In the genomic region with DNA sequence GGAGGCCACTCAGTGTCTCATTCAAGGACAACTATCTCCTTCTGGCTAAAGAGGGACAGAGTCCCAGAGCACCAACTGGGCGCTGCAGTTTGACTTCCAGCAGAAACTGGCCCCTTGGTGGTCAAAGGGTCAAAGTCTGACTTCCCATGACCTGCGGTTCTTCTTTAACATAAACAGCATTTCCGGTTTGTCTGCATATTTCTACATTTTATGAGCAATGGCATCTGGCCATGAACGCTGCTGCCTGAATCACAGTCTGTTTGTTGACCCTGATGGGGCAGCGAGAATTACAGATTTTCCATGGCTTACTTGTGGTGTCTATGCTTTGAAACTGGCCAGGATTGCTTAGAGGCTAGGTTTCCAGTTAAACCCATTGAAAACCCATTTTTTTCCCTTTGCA, we compare ENCODE assay signal across 10 cellular contexts. TPM values are rescaled to one million over a fixed set of nuclear protein-coding genes. Genes with fewer than 3 reads are reported as not detected.
DNase-seq lines count a peak whose midpoint lies in the region; TF ChIP-seq lines count a peak whose summit lies in the region.
"Had no signal": no experiment of that assay in that cellular context is flagged by ENCODE, and none has a peak within 500 bp of the region (broad histone marks: within the 10 kb centered on the region; RNA-seq: fewer than 3 reads in every experiment).

No MANE protein-coding gene starts in this region.

- H3K9me3 ChIP-seq in OCI-LY7 (ENCODE audit: low read length), result no peaks in the 10 kb centered on the region

- TF ChIP-seq CTCF in osteocyte (IDR thresholded peaks at IDR 0.05) (no peak), OCI-LY7 (conservative IDR thresholded peaks at IDR 0.05; ENCODE audit: low read length) (no peak)

- H3K4me1 ChIP-seq in OCI-LY7 (ENCODE audit: insufficient read depth, low read length, poor library complexity, severe bottlenecking), result peaks cover 37% of the 10 kb centered on the region

- CTCF ChIA-PET in activated CD4-positive, alpha-beta T cell treated with anti-CD3 and anti-CD28 coated beads, Interleukin-2, amount 10 ng/mL, durations not matched to agents 7 days and 5 days (lab: Charles Lee), result interaction anchor here (2.3 kb wide), 1 partner anchor 11 kb away, joined by 7 read pairs; no protein-coding TSS in a partner anchor
- CTCF ChIA-PET in OCI-LY7 (lab: Charles Lee; ENCODE audit: unreplicated experiment), result no interaction called here

- H2AFZ ChIP-seq in OCI-LY7 (ENCODE audit: low read length), result no peak overlapping the region

- no peaks in the 10 kb centered on the region for H3K79me2 ChIP-seq in OCI-LY7 (ENCODE audit: insufficient read depth, low read depth, low read length)

- H3K4me2 ChIP-seq in OCI-LY7 (ENCODE audit: low read length), result no peak overlapping the region

- no peaks in the 10 kb centered on the region for H3K36me3 ChIP-seq in OCI-LY7 (ENCODE audit: insufficient read depth, low read length)
- no peaks in the 10 kb centered on the region for H3K36me3 ChIP-seq in H7 (replicated peaks; ENCODE audit: control insufficient read depth, insufficient read depth, low read length)

- H3K36me3 Mint-ChIP-seq in osteocyte (ENCODE audit: unreplicated experiment), result no peaks in the 10 kb centered on the region
- peaks cover 7% of the 10 kb centered on the region for H3K36me3 Mint-ChIP-seq in activated CD4-positive, alpha-beta T cell treated with anti-CD3 and anti-CD28 coated beads, Interleukin-2, amount 10 ng/mL, durations not matched to agents 7 days and 5 days (ENCODE audit: low read depth)

- H3K27me3 ChIP-seq in H7 (ENCODE audit: control insufficient read depth, insufficient read depth, low read length), result no peaks in the 10 kb centered on the region; the same call in 1 of the 2 replicates

- no peaks in the 10 kb centered on the region for H3K27me3 Mint-ChIP-seq in osteocyte (ENCODE audit: unreplicated experiment)
- peaks cover 11% of the 10 kb centered on the region for H3K27me3 Mint-ChIP-seq in activated CD4-positive, alpha-beta T cell treated with anti-CD3 and anti-CD28 coated beads, Interleukin-2, amount 10 ng/mL, durations not matched to agents 7 days and 5 days

- H3K9me2 ChIP-seq in OCI-LY7 (ENCODE audit: insufficient read depth, low read length), result no peaks in the 10 kb centered on the region

- POLR2A ChIA-PET in activated CD4-positive, alpha-beta T cell treated with anti-CD3 and anti-CD28 coated beads, Interleukin-2, amount 10 ng/mL, durations not matched to agents 7 days and 5 days (lab: Charles Lee), result no interaction called here
- POLR2A ChIA-PET in OCI-LY7 (lab: Charles Lee), result no interaction called here

- no peaks in the 10 kb centered on the region for H3K9me3 Mint-ChIP-seq in osteocyte (ENCODE audit: unreplicated experiment)
- H3K9me3 Mint-ChIP-seq in activated CD4-positive, alpha-beta T cell treated with anti-CD3 and anti-CD28 coated beads, Interleukin-2, amount 10 ng/mL, durations not matched to agents 7 days and 5 days, result peaks cover 3% of the 10 kb centered on the region
- H3K9me3 Mint-ChIP-seq: neural crest cell had no signal

- H3K27ac ChIP-seq in epithelial cell of prostate (peak overlapping the region; percentile 86), OCI-LY7 (ENCODE audit: low read depth, low read length, poor library complexity, severe bottlenecking) (no peak overlapping the region)

- H4K20me1 ChIP-seq in OCI-LY7 (ENCODE audit: insufficient read depth, low read length), result peaks cover 6% of the 10 kb centered on the region; the same call in 1 of the 2 replicates

- no TSS peak for BruUV-seq in OCI-LY7 (replicated peaks; lab: Mats Ljungman, UMichigan)

- peak overlapping the region; percentile 78 for H3K27ac Mint-ChIP-seq in osteocyte (ENCODE audit: unreplicated experiment)
- no peak overlapping the region for H3K27ac Mint-ChIP-seq in activated CD4-positive, alpha-beta T cell treated with anti-CD3 and anti-CD28 coated beads, Interleukin-2, amount 10 ng/mL, durations not matched to agents 7 days and 5 days

- intact Hi-C loops in OCI-LY7 (cut with micrococcal nuclease; ENCODE audit: unreplicated experiment), result no loop called here

- no peak overlapping the region for H3K4me3 Mint-ChIP-seq in osteocyte (ENCODE audit: unreplicated experiment)
- H3K4me3 Mint-ChIP-seq in activated CD4-positive, alpha-beta T cell treated with anti-CD3 and anti-CD28 coated beads, Interleukin-2, amount 10 ng/mL, durations not matched to agents 7 days and 5 days, result no peak overlapping the region
- H3K4me3 Mint-ChIP-seq: neural crest cell had no signal

- DNase-seq in ELF-1 (ENCODE audit: low read depth, low spot score), result peak; percentile 35
- peak; percentile 48 for DNase-seq in NOMO-1 treated with dmso at 0.1 percent for 144 hours (lab: John Stamatoyannopoulos, UW; ENCODE audit: unreplicated experiment)
- DNase-seq in epithelial cell of prostate (ENCODE audit: low read depth, low spot score), result no peak
- DNase-seq in osteocyte (ENCODE audit: extremely low spot score, unreplicated experiment), result no peak
- no peak for DNase-seq in activated CD8-positive, alpha-beta memory T cell treated with anti-CD3 and anti-CD28 coated beads, Interleukin-2, amount 50 U/mL, for 48 hours
- no peak for DNase-seq in activated CD4-positive, alpha-beta T cell treated with anti-CD3 and anti-CD28 coated beads, Interleukin-2, amount 10 ng/mL, durations not matched to agents 7 days and 5 days
- DNase-seq in OCI-LY7 (ENCODE audit: low spot score), result no peak
- no peak for DNase-seq in H7
- DNase-seq: OCI-M1 had no signal

- H3K4me1 Mint-ChIP-seq in osteocyte (ENCODE audit: unreplicated experiment), result peaks cover 43% of the 10 kb centered on the region
- peaks cover 40% of the 10 kb centered on the region for H3K4me1 Mint-ChIP-seq in activated CD4-positive, alpha-beta T cell treated with anti-CD3 and anti-CD28 coated beads, Interleukin-2, amount 10 ng/mL, durations not matched to agents 7 days and 5 days

- H3K4me3 ChIP-seq in OCI-LY7 (ENCODE audit: low read depth, low read length, poor library complexity, severe bottlenecking) (no peak overlapping the region), H7 (ENCODE audit: insufficient read depth, low read depth, low read length) (no peak overlapping the region)

RNA-seq across cellular contexts. Expression of a gene that starts 1.3 kb away (rescaled TPM):
- total RNA-seq in osteocyte (0.56 and 0.73 TPM in 2 replicates), OCI-LY7 (2022) (0.09 and 0.23 TPM in 2 replicates)
- total RNA-seq in activated CD4-positive, alpha-beta T cell treated with anti-CD3 and anti-CD28 coated beads, Interleukin-2, amount 10 ng/mL, durations not matched to agents 7 days and 5 days, result 1 to 10 TPM; 2.0 to 2.5 TPM
- total RNA-seq in OCI-LY7 (2014; rRNA removed; shearing (Covaris generic)), result 0.08 TPM in 1 of 2 replicates, not detected in the other
- not detected in 2 replicates for total RNA-seq in H7 (2014; rRNA removed; shearing (Covaris generic))
- total RNA-seq: neural crest cell had no signal

Comparison
In these comparisons a context has a peak if more than half of its experiments do, and no peak if none do; other contexts are left out.
1. DNase-seq: peak in ELF-1 (single experiment) and NOMO-1 treated with dmso at 0.1 percent for 144 hours (single experiment); none in epithelial cell of prostate (single experiment), osteocyte (single experiment), activated CD8-positive, alpha-beta memory T cell treated with anti-CD3 and anti-CD28 coated beads, Interleukin-2, amount 50 U/mL, for 48 hours (single experiment), activated CD4-positive, alpha-beta T cell treated with anti-CD3 and anti-CD28 coated beads, Interleukin-2, amount 10 ng/mL, durations not matched to agents 7 days and 5 days (single experiment), OCI-LY7 (single experiment) and H7 (single experiment).